19 cellular contexts compared by ENCODE assay signal in the genomic region with DNA sequence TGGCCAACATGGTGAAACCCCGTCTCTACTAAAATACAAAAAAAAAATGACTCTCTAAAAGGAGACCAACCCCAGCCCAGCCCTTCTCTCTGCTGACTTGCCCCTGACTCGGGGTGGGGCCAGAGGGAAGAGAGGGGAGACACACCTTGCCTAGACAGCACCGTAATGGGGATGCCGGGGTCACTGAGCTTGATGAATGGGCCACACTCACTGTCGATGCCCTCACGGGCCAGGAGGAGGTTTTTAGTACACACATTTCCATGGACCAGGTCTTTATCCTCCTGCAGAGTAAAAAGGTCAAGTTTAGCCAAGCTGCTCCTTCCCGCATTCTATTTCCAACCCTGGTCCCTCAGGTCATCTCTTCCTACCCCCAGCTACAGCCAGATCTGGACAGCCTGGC.
"Had no signal": no experiment of that assay in that cellular context is flagged by ENCODE, and none has a peak within 500 bp of the region (broad histone marks: within the 10 kb centered on the region; RNA-seq: fewer than 3 reads in every experiment).

No MANE protein-coding gene starts in this region.

- H3K4me2 ChIP-seq: smooth muscle cell had no signal

- H3K27ac Mint-ChIP-seq: activated T-helper 2 cell treated with anti-CD3 and anti-CD28 coated beads, Interferon-gamma antibody, Interleukin-2, Interleukin-4, amounts not matched to agents 10 μg/mL and 5 μg/mL and 100 μg/mL, durations not matched to agents 14 hours and 24 hours and 36 hours had no signal

- H3K4me3 ChIP-seq: coronary artery, gastrocnemius medialis, heart left ventricle, left ventricle myocardium inferior, pancreas, SJCRH30, smooth muscle cell, thyroid gland had no signal

- DNase-seq: activated CD4-positive, alpha-beta T cell treated with anti-CD3 and anti-CD28 coated beads, Interleukin-2, amount 50 U/mL, for 1 hour; activated T-cell treated with anti-CD3 and anti-CD28 coated beads for 4 hours; aorta; brain microvascular endothelial cell; central memory CD4-positive, alpha-beta T cell; gastrocnemius medialis; heart left ventricle; kidney glomerular epithelial cell; left ventricle myocardium inferior; pancreas; SJCRH30; stimulated activated CD4-positive, alpha-beta T cell treated with anti-CD3 and anti-CD28 coated beads, Interleukin-4, amount 100 ng/mL, for 1 hour; thyroid gland had no signal

- H3K9me3 Mint-ChIP-seq: activated T-helper 2 cell treated with anti-CD3 and anti-CD28 coated beads, Interferon-gamma antibody, Interleukin-2, Interleukin-4, amounts not matched to agents 10 μg/mL and 5 μg/mL and 100 μg/mL, durations not matched to agents 14 hours and 24 hours and 36 hours had no signal

- H3K27ac ChIP-seq: brain microvascular endothelial cell, coronary artery, heart left ventricle, left ventricle myocardium inferior, neutrophil, pancreas, SJCRH30, thyroid gland had no signal

- H3K4me1 ChIP-seq: pancreas, SJCRH30 had no signal

- H3K9me3 ChIP-seq: gastrocnemius medialis, heart left ventricle, left ventricle myocardium inferior, neutrophil, pancreas, SJCRH30, thyroid gland had no signal

- H3K27me3 ChIP-seq: brain microvascular endothelial cell, gastrocnemius medialis, heart left ventricle, neutrophil, pancreas, SJCRH30, thyroid gland had no signal

- ATAC-seq: activated CD4-positive, CD25-positive, alpha-beta regulatory T cell treated with anti-CD3 and anti-CD28 coated beads, Interleukin-2, amount 50 U/mL, for 24 hours; gastrocnemius medialis; heart left ventricle; pancreas; sciatic nerve had no signal
